In the genomic region with DNA sequence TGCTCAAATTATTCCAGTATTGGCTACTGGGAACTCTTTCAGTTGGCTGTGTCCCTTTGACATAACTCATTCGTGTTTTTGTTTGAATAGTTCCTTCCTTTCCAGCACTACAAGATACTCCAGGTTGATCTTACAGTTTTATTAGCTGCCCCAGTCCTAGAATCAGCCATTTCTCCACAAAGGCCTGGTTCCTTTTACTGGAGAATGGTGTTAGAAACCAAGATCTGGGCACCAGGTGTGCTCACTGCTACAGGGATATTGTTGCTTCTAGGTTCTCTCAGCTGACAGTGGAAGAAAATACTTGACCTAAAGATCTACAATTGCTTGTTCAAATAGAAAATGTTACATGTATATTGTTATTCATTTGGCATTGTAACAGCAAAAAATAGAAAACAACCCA, we compare ENCODE assay signal across 20 cellular contexts. TPM values are rescaled to one million over a fixed set of nuclear protein-coding genes. Genes with fewer than 3 reads are reported as not detected.
A peak's percentile ranks its signal among the peaks of the same experiment; 100 is the strongest.
DNase-seq lines count a peak whose midpoint lies in the region; ATAC-seq lines count a peak whose summit lies in the region.
"Had no signal": no experiment of that assay in that cellular context is flagged by ENCODE, and none has a peak within 500 bp of the region (broad histone marks: within the 10 kb centered on the region; RNA-seq: fewer than 3 reads in every experiment).

No MANE protein-coding gene starts in this region.

- peak overlapping the region; percentile 79 for H3K4me3 Mint-ChIP-seq in stimulated activated naive CD8-positive, alpha-beta T cell treated with anti-CD3 and anti-CD28 coated beads, Interleukin-15, Interleukin-2, amounts not matched to agents 100 ng/mL and 50 ng/mL, for 24 hours
- H3K4me3 Mint-ChIP-seq in T-cell, result peak overlapping the region; percentile 87 to 88 (median 88)

- no peak for DNase-seq in stimulated activated naive CD8-positive, alpha-beta T cell treated with anti-CD3 and anti-CD28 coated beads, Interleukin-15, Interleukin-2, amounts not matched to agents 100 U/mL and 50 U/mL, for 24 hours
- DNase-seq in T-cell (no peak), NCI-H146 (lab: John Stamatoyannopoulos, UW) (no peak), anterior cingulate cortex (lab: John Stamatoyannopoulos, UW) (no peak), MV-4-11 (lab: John Stamatoyannopoulos, UW) (no peak)
- DNase-seq in effector memory CD4-positive, alpha-beta T cell, result no peak
- DNase-seq: Calu3, dorsolateral prefrontal cortex, GF-D8, GM23248, NCI-H2081 treated with DMSO at 0.1 percent for 48 hours, NCI-H69, ovary, PC-3, sigmoid colon, substantia nigra had no signal

- peak overlapping the region; percentile 85 for H3K27ac Mint-ChIP-seq in stimulated activated naive CD8-positive, alpha-beta T cell treated with anti-CD3 and anti-CD28 coated beads, Interleukin-15, Interleukin-2, amounts not matched to agents 100 ng/mL and 50 ng/mL, for 24 hours
- H3K27ac Mint-ChIP-seq in T-cell, result peak overlapping the region; percentile 97 to 98

- peaks cover 31% of the 10 kb centered on the region for H3K4me1 ChIP-seq in effector memory CD4-positive, alpha-beta T cell (ENCODE audit: control insufficient read depth, insufficient read depth, low read length, poor library complexity, severe bottlenecking)

- peak overlapping the region; percentile 70 for H3K27ac ChIP-seq in effector memory CD4-positive, alpha-beta T cell (ENCODE audit: insufficient read depth, low read length, poor library complexity, severe bottlenecking)
- H3K27ac ChIP-seq: dorsolateral prefrontal cortex, esophagus muscularis mucosa, GM23248, ovary, SJSA1 had no signal

- H3K27me3 Mint-ChIP-seq in stimulated activated naive CD8-positive, alpha-beta T cell treated with anti-CD3 and anti-CD28 coated beads, Interleukin-15, Interleukin-2, amounts not matched to agents 100 ng/mL and 50 ng/mL, for 24 hours, result no peaks in the 10 kb centered on the region
- H3K27me3 Mint-ChIP-seq in T-cell, result no peaks in the 10 kb centered on the region

- peaks cover 10% of the 10 kb centered on the region for H3K36me3 Mint-ChIP-seq in stimulated activated naive CD8-positive, alpha-beta T cell treated with anti-CD3 and anti-CD28 coated beads, Interleukin-15, Interleukin-2, amounts not matched to agents 100 ng/mL and 50 ng/mL, for 24 hours (ENCODE audit: low read depth)
- peaks cover 4% of the 10 kb centered on the region for H3K36me3 Mint-ChIP-seq in T-cell

- CTCF ChIA-PET in T-cell (lab: Charles Lee), result interaction anchor here (0.6 to 2.1 kb wide), 8 partner anchors 11 to 138 kb away, joined by 3 to 37 read pairs (median 4); a partner anchor contains a TSS

- no peak overlapping the region for H3K4me3 ChIP-seq in effector memory CD4-positive, alpha-beta T cell (ENCODE audit: insufficient read depth, low read depth, low read length, poor library complexity, severe bottlenecking)
- H3K4me3 ChIP-seq: dorsolateral prefrontal cortex, esophagus muscularis mucosa, GM23248, ovary, sigmoid colon, SJSA1 had no signal

- H3K4me1 Mint-ChIP-seq in stimulated activated naive CD8-positive, alpha-beta T cell treated with anti-CD3 and anti-CD28 coated beads, Interleukin-15, Interleukin-2, amounts not matched to agents 100 ng/mL and 50 ng/mL, for 24 hours (ENCODE audit: low read depth), result peaks cover 87% of the 10 kb centered on the region
- peaks cover 83 to 88% (median 84%) of the 10 kb centered on the region in 3 donors for H3K4me1 Mint-ChIP-seq in T-cell

- H3K36me3 ChIP-seq in effector memory CD4-positive, alpha-beta T cell (ENCODE audit: control insufficient read depth, insufficient read depth, low read length), result no peaks in the 10 kb centered on the region
- H3K36me3 ChIP-seq: esophagus muscularis mucosa, ovary, sigmoid colon had no signal

- H3K27me3 ChIP-seq in effector memory CD4-positive, alpha-beta T cell (replicated peaks; ENCODE audit: control insufficient read depth, insufficient read depth, low read length, poor library complexity, severe bottlenecking), result no peaks in the 10 kb centered on the region
- H3K27me3 ChIP-seq: dorsolateral prefrontal cortex, esophagus muscularis mucosa, ovary, sigmoid colon, SJSA1 had no signal

- H3K9me3 ChIP-seq in effector memory CD4-positive, alpha-beta T cell (ENCODE audit: control insufficient read depth, low read length), result no peaks in the 10 kb centered on the region
- H3K9me3 ChIP-seq: esophagus muscularis mucosa, ovary, SJSA1 had no signal

- POLR2A ChIA-PET in T-cell (lab: Charles Lee), result interaction anchor here (0.6 to 2.2 kb wide), 9 partner anchors 10 to 183 kb away, joined by 3 to 37 read pairs (median 5); a partner anchor contains a TSS

- no peaks in the 10 kb centered on the region for H3K9me3 Mint-ChIP-seq in stimulated activated naive CD8-positive, alpha-beta T cell treated with anti-CD3 and anti-CD28 coated beads, Interleukin-15, Interleukin-2, amounts not matched to agents 100 ng/mL and 50 ng/mL, for 24 hours
- H3K9me3 Mint-ChIP-seq in T-cell, result peaks cover 0 to 10% (median 2%) of the 10 kb centered on the region in 3 donors

- ATAC-seq in stimulated activated naive CD8-positive, alpha-beta T cell treated with anti-CD3 and anti-CD28 coated beads, Interleukin-15, Interleukin-2, amounts not matched to agents 100 U/mL and 50 U/mL, for 24 hours, result no peak
- ATAC-seq in T-cell (replicated peaks in 1 of 4), result peak; percentile 6 to 14 (median 8)
- ATAC-seq: left lobe of liver, PC-3 had no signal

RNA-seq across cellular contexts. Expression of a gene that starts 21.9 kb away (rescaled TPM):
- total RNA-seq in T-cell, result 100 to 1,000 TPM in 1 of 5 donors, 10 to 100 TPM in 4; 56.4 to 114 (median 72.2) TPM
